In the genomic region with DNA sequence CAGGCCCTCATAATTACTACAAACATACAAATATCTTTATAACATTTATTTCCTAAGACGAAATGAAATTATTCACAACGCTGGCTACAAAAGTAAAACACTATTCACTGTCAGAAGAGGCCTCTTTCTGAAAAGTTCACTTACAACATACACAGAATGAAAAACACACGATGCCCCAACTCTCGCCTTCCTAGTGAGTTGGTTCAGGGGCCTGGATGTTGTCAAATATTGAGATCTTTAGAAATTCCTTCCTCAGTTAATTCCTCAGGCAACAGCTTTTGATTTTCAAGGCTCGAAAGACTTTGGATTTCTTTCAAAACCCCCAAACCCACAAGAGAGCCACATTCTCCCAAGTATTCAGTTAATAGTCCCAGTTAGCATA, we compare ENCODE assay signal across 1 cellular context.
TF ChIP-seq lines count a peak whose summit lies in the region.

No MANE protein-coding gene starts in this region.

TF ChIP-seq in GM23338, 12 proteins besides CTCF, POLR2A, EP300 and RAD21 (continued from another document):
- TF ChIP-seq, protein P1, sequence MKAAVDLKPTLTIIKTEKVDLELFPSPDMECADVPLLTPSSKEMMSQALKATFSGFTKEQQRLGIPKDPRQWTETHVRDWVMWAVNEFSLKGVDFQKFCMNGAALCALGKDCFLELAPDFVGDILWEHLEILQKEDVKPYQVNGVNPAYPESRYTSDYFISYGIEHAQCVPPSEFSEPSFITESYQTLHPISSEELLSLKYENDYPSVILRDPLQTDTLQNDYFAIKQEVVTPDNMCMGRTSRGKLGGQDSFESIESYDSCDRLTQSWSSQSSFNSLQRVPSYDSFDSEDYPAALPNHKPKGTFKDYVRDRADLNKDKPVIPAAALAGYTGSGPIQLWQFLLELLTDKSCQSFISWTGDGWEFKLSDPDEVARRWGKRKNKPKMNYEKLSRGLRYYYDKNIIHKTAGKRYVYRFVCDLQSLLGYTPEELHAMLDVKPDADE (IDR thresholded peaks at IDR 0.05) = no peak
- no peak for TF ChIP-seq JUNB (IDR thresholded peaks at IDR 0.05; ENCODE audit: unreplicated experiment)
- TF ChIP-seq, protein P2, sequence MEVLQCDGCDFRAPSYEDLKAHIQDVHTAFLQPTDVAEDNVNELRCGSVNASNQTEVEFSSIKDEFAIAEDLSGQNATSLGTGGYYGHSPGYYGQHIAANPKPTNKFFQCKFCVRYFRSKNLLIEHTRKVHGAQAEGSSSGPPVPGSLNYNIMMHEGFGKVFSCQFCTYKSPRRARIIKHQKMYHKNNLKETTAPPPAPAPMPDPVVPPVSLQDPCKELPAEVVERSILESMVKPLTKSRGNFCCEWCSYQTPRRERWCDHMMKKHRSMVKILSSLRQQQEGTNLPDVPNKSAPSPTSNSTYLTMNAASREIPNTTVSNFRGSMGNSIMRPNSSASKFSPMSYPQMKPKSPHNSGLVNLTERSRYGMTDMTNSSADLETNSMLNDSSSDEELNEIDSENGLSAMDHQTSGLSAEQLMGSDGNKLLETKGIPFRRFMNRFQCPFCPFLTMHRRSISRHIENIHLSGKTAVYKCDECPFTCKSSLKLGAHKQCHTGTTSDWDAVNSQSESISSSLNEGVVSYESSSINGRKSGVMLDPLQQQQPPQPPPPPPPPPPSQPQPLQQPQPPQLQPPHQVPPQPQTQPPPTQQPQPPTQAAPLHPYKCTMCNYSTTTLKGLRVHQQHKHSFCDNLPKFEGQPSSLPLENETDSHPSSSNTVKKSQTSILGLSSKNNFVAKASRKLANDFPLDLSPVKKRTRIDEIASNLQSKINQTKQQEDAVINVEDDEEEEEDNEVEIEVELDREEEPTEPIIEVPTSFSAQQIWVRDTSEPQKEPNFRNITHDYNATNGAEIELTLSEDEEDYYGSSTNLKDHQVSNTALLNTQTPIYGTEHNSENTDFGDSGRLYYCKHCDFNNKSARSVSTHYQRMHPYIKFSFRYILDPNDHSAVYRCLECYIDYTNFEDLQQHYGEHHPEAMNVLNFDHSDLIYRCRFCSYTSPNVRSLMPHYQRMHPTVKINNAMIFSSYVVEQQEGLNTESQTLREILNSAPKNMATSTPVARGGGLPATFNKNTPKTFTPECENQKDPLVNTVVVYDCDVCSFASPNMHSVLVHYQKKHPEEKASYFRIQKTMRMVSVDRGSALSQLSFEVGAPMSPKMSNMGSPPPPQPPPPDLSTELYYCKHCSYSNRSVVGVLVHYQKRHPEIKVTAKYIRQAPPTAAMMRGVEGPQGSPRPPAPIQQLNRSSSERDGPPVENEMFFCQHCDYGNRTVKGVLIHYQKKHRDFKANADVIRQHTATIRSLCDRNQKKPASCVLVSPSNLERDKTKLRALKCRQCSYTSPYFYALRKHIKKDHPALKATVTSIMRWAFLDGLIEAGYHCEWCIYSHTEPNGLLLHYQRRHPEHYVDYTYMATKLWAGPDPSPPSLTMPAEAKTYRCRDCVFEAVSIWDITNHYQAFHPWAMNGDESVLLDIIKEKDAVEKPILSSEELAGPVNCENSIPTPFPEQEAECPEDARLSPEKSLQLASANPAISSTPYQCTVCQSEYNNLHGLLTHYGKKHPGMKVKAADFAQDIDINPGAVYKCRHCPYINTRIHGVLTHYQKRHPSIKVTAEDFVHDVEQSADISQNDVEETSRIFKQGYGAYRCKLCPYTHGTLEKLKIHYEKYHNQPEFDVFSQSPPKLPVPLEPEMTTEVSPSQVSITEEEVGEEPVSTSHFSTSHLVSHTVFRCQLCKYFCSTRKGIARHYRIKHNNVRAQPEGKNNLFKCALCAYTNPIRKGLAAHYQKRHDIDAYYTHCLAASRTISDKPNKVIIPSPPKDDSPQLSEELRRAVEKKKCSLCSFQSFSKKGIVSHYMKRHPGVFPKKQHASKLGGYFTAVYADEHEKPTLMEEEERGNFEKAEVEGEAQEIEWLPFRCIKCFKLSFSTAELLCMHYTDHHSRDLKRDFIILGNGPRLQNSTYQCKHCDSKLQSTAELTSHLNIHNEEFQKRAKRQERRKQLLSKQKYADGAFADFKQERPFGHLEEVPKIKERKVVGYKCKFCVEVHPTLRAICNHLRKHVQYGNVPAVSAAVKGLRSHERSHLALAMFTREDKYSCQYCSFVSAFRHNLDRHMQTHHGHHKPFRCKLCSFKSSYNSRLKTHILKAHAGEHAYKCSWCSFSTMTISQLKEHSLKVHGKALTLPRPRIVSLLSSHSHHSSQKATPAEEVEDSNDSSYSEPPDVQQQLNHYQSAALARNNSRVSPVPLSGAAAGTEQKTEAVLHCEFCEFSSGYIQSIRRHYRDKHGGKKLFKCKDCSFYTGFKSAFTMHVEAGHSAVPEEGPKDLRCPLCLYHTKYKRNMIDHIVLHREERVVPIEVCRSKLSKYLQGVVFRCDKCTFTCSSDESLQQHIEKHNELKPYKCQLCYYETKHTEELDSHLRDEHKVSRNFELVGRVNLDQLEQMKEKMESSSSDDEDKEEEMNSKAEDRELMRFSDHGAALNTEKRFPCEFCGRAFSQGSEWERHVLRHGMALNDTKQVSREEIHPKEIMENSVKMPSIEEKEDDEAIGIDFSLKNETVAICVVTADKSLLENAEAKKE (CRISPR knock-in tag; IDR thresholded peaks at IDR 0.05) = no peak
